ENCODE assay signal across 1 cellular context in genomic region chr11:11843642-11844041, GRCh38.
TF ChIP-seq lines count a peak whose summit lies in the region.

No MANE protein-coding gene starts in this region.

TF ChIP-seq in A549, 52 proteins besides CTCF, POLR2A, EP300 and RAD21 (continued from another document):
- no peak for TF ChIP-seq REST (IDR thresholded peaks at IDR 0.05)
- no peak for TF ChIP-seq CHD2 (IDR thresholded peaks at IDR 0.05; ENCODE audit: low read length, partially characterized antibody)
- TF ChIP-seq FOSL2 (IDR thresholded peaks at IDR 0.05), result no peak
- TF ChIP-seq FOSL2 (CRISPR knock-in tag; IDR thresholded peaks at IDR 0.05), result no peak
- no peak for TF ChIP-seq KDM5A (IDR thresholded peaks at IDR 0.05)
- TF ChIP-seq E2F6 (IDR thresholded peaks at IDR 0.05; ENCODE audit: borderline replicate concordance, low read depth), result no peak
- TF ChIP-seq TFCP2L1 (CRISPR knock-in tag; IDR thresholded peaks at IDR 0.05), result no peak
- TF ChIP-seq FOSB (CRISPR knock-in tag; IDR thresholded peaks at IDR 0.05), result no peak
TF ChIP-seq in A549: peak in this region for 0.
